ENCODE assay signal across 27 cellular contexts in genomic region chr3:86578071-86578470, GRCh38.
"Had no signal": no experiment of that assay in that cellular context is flagged by ENCODE, and none has a peak within 500 bp of the region (broad histone marks: within the 10 kb centered on the region; RNA-seq: fewer than 3 reads in every experiment).

No MANE protein-coding gene starts in this region.

- H3K4me2 ChIP-seq: neural progenitor cell had no signal

- H3K27me3 ChIP-seq: colonic mucosa, esophagus muscularis mucosa, heart right ventricle, left lung, neural progenitor cell, right atrium auricular region, tibial nerve, upper lobe of right lung, uterus had no signal

- H3K9me3 Mint-ChIP-seq: neural progenitor cell had no signal

- H3K9ac ChIP-seq: neural progenitor cell had no signal

- H3K4me1 Mint-ChIP-seq: endodermal cell; naive thymus-derived CD4-positive, alpha-beta T cell; nephron; neural progenitor cell; stimulated activated effector memory CD8-positive, alpha-beta T cell treated with anti-CD3 and anti-CD28 coated beads, Interleukin-12 subunit alpha, Interleukin-12 subunit beta, amount 100 ng/mL, for 72 hours had no signal

- H2AFZ ChIP-seq: neural progenitor cell had no signal

- H3K4me3 Mint-ChIP-seq: dendritic cell treated with granulocyte-macrophage colony-stimulating factor and Interleukin-4, amounts not matched to agents 40 ng/mL and 50 ng/mL, for 4 days; endodermal cell; naive thymus-derived CD4-positive, alpha-beta T cell; nephron; neural progenitor cell; stimulated activated effector memory CD8-positive, alpha-beta T cell treated with anti-CD3 and anti-CD28 coated beads, Interleukin-12 subunit alpha, Interleukin-12 subunit beta, amount 100 ng/mL, for 72 hours had no signal

- H3K9me3 ChIP-seq: colonic mucosa, prostate gland, thoracic aorta, upper lobe of right lung, uterus had no signal

- H3K27ac ChIP-seq: colonic mucosa, esophagus muscularis mucosa, heart right ventricle, left lung, neural progenitor cell, prostate gland, right atrium auricular region, thoracic aorta, tibial nerve, upper lobe of right lung, uterus had no signal

- H3K27ac Mint-ChIP-seq: dendritic cell treated with granulocyte-macrophage colony-stimulating factor and Interleukin-4, amounts not matched to agents 40 ng/mL and 50 ng/mL, for 4 days; endodermal cell; naive thymus-derived CD4-positive, alpha-beta T cell; nephron; neural progenitor cell; stimulated activated effector memory CD8-positive, alpha-beta T cell treated with anti-CD3 and anti-CD28 coated beads, Interleukin-12 subunit alpha, Interleukin-12 subunit beta, amount 100 ng/mL, for 72 hours had no signal

- H3K36me3 ChIP-seq: colonic mucosa, esophagus muscularis mucosa, heart right ventricle, left lung, neural progenitor cell, prostate gland, right atrium auricular region, thoracic aorta, tibial nerve, upper lobe of right lung, uterus had no signal

- H3K36me3 Mint-ChIP-seq: neural progenitor cell; stimulated activated effector memory CD8-positive, alpha-beta T cell treated with anti-CD3 and anti-CD28 coated beads, Interleukin-12 subunit alpha, Interleukin-12 subunit beta, amount 100 ng/mL, for 72 hours had no signal

- H3K4me3 ChIP-seq: colonic mucosa, esophagus muscularis mucosa, heart right ventricle, left lung, neural progenitor cell, prostate gland, right atrium auricular region, thoracic aorta, tibial nerve, upper lobe of right lung, uterus had no signal

- H3K27me3 Mint-ChIP-seq: dendritic cell treated with granulocyte-macrophage colony-stimulating factor and Interleukin-4, amounts not matched to agents 40 ng/mL and 50 ng/mL, for 4 days; naive thymus-derived CD4-positive, alpha-beta T cell had no signal

- H3K4me1 ChIP-seq: colonic mucosa, esophagus muscularis mucosa, heart right ventricle, left lung, neural progenitor cell, prostate gland, right atrium auricular region, tibial nerve, upper lobe of right lung, uterus had no signal

- DNase-seq: colonic mucosa; effector CD8-positive, alpha-beta T cell; endodermal cell; foreskin melanocyte; glutamatergic neuron; heart right ventricle; hippocampal formation; left cardiac atrium; mesendoderm; midbrain; naive thymus-derived CD4-positive, alpha-beta T cell; stimulated activated CD4-positive, alpha-beta T cell treated with anti-CD3 and anti-CD28 coated beads, Interleukin-2, amount 100 ng/mL, for 24 hours; stimulated activated CD4-positive, alpha-beta T cell treated with anti-CD3 and anti-CD28 coated beads, Interleukin-4, amount 100 ng/mL, for 24 hours; stimulated activated naive CD8-positive, alpha-beta T cell treated with anti-CD3 and anti-CD28 coated beads, Interleukin-15, Interleukin-2, amounts not matched to agents 100 U/mL and 50 U/mL, for 24 hours; upper lobe of right lung; uterus had no signal

- ATAC-seq: heart right ventricle; left cardiac atrium; left lung; naive thymus-derived CD4-positive, alpha-beta T cell; sciatic nerve; stimulated activated effector memory CD8-positive, alpha-beta T cell treated with anti-CD3 and anti-CD28 coated beads, Interleukin-12 subunit alpha, Interleukin-12 subunit beta, amount 100 ng/mL, for 72 hours; stimulated activated naive CD8-positive, alpha-beta T cell treated with anti-CD3 and anti-CD28 coated beads, Interleukin-15, Interleukin-2, amounts not matched to agents 100 U/mL and 50 U/mL, for 24 hours; upper lobe of right lung had no signal
